In the genomic region with DNA sequence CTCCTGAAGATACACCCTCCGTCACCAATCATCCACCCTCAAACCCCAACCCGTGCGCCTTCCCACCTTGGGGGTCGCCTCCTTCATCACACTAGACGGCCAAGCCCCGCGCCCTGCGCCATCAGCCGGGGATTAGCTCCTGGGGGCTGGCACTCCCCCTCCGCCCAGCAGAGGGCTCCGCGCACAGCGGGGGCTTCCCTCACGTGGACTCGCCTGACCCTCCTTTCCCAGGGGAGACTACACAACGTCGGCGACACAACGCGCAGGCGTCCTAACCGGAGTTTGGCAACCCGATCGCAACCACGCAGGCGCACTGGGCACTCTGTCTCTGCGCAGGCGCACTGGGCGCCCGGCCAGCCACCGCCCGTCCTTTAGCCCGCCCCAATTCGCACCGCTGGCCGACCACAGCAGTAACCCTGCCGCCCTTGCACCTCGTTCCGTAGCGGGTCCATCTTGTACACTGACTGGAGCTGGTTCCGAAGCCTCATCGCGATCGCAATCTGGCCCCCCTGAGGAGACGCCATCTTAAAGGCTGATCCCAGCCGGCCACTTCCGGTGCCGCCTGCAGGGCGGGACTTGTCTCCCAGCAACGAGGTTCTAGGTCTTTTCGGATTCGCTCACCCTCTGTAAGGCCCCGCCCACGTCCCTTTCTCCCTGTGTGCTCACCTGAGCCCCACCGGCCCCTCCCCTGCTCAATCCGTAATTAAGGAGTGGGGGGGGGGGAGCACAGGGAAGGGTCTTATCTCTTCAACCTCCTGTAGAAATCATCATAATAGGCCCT, we compare ENCODE assay signal across 8 cellular contexts. TPM values are rescaled to one million over a fixed set of nuclear protein-coding genes. Genes with fewer than 3 reads are reported as not detected.
DNase-seq lines count a peak whose midpoint lies in the region; ATAC-seq and TF ChIP-seq lines count a peak whose summit lies in the region.

Gene PCGF1 (minus strand): TSS at position 551 of the 781 bp plus-strand sequence. CDS start 27 bp downstream, at position 524.

- H3K27ac Mint-ChIP-seq in Calu3 (ENCODE audit: unreplicated experiment) = peak within 1 kb of the TSS; percentile 100
- H3K27ac Mint-ChIP-seq in activated CD8-positive, alpha-beta memory T cell treated with anti-CD3 and anti-CD28 coated beads, Interleukin-2, amount 10 ng/mL, durations not matched to agents 7 days and 5 days = peak within 1 kb of the TSS; percentile 99

- peak within 1 kb of the TSS; percentile 99 for H3K9ac ChIP-seq in NT2/D1 (ENCODE audit: insufficient read length, low read depth)
- peak within 1 kb of the TSS; percentile 99 for H3K9ac ChIP-seq in endocrine pancreas (ENCODE audit: control insufficient read depth, insufficient read depth, low read length)

- no TSS peak for BruUV-seq in Calu3 (replicated peaks; lab: Mats Ljungman, UMichigan)

- H3K4me1 ChIP-seq in NT2/D1 (ENCODE audit: insufficient read depth, insufficient read length) (peaks cover 7% of the 10 kb centered on the region), endocrine pancreas (ENCODE audit: control insufficient read depth, insufficient read depth, low read length) (peaks cover 3% of the 10 kb centered on the region)

- ATAC-seq in GM21381 (IDR thresholded peaks at IDR 0.05; ENCODE audit: unreplicated experiment) = peak; percentile 87
- ATAC-seq in activated CD8-positive, alpha-beta memory T cell treated with anti-CD3 and anti-CD28 coated beads, Interleukin-2, amount 10 ng/mL, durations not matched to agents 7 days and 5 days = peak; percentile 88

- no peak for TF ChIP-seq CTCF in Calu3 (IDR thresholded peaks at IDR 0.05; ENCODE audit: unreplicated experiment)

- CTCF ChIA-PET in Calu3 (lab: Charles Lee) = interaction anchor here (0.7 to 1.7 kb wide), 5 partner anchors 18 to 29 kb away, joined by 3 to 6 read pairs (median 3); partner anchors contain the start of genes CCDC142 and TTC31
- CTCF ChIA-PET in activated CD8-positive, alpha-beta memory T cell treated with anti-CD3 and anti-CD28 coated beads, Interleukin-2, amount 10 ng/mL, durations not matched to agents 7 days and 5 days (lab: Charles Lee) = interaction anchor here (0.9 to 2.5 kb wide), 10 partner anchors 8 to 82 kb away, joined by 3 to 14 read pairs (median 4); partner anchors contain the start of genes CCDC142, INO80B, MRPL53 and TTC31

- intact Hi-C loops in Calu3 (cut with micrococcal nuclease; ENCODE audit: unreplicated experiment) = loop anchor here (2.0 kb wide), 1 partner anchor 21 kb away; the partner anchor contains the start of genes AUP1 and HTRA2

- H3K4me1 Mint-ChIP-seq in Calu3 (ENCODE audit: low read depth, unreplicated experiment) = peaks cover 27% of the 10 kb centered on the region
- peaks cover 59% of the 10 kb centered on the region for H3K4me1 Mint-ChIP-seq in activated CD8-positive, alpha-beta memory T cell treated with anti-CD3 and anti-CD28 coated beads, Interleukin-2, amount 10 ng/mL, durations not matched to agents 7 days and 5 days

- H3K36me3 ChIP-seq in NT2/D1 (ENCODE audit: insufficient read depth, insufficient read length, low read length) (peaks cover 18% of the 10 kb centered on the region), endocrine pancreas (ENCODE audit: control insufficient read depth, insufficient read depth, low read length) (no peaks in the 10 kb centered on the region)

- peaks cover 39% of the 10 kb centered on the region for H3K27me3 ChIP-seq in NT2/D1 (ENCODE audit: insufficient read depth, insufficient read length)
- no peaks in the 10 kb centered on the region for H3K27me3 ChIP-seq in endocrine pancreas (ENCODE audit: control insufficient read depth, insufficient read depth, low read length)

- peaks cover 50% of the 10 kb centered on the region for H3K36me3 Mint-ChIP-seq in Calu3 (ENCODE audit: insufficient read depth, unreplicated experiment)
- peaks cover 10% of the 10 kb centered on the region for H3K36me3 Mint-ChIP-seq in activated CD8-positive, alpha-beta memory T cell treated with anti-CD3 and anti-CD28 coated beads, Interleukin-2, amount 10 ng/mL, durations not matched to agents 7 days and 5 days

- DNase-seq in Calu3 (peak; percentile 98), HUDEP-2 (lab: John Stamatoyannopoulos, UW; ENCODE audit: unreplicated experiment in 76 of 76) (peak; percentile 54 to 99 (median 93)), NT2/D1 (ENCODE audit: low read depth, low spot score) (peak; percentile 97), mesenteric fat pad (ENCODE audit: low spot score) (peak; percentile 98)
- DNase-seq in activated CD8-positive, alpha-beta memory T cell treated with anti-CD3 and anti-CD28 coated beads, Interleukin-2, amount 10 ng/mL, durations not matched to agents 7 days and 5 days = peak; percentile 99
- DNase-seq in stimulated activated CD8-positive, alpha-beta memory T cell treated with anti-CD3 and anti-CD28 coated beads, Interleukin-15, amount 100 ng/mL, for 24 hours (ENCODE audit: low read depth) = peak; percentile 95

- H3K9me3 Mint-ChIP-seq in Calu3 (ENCODE audit: low read depth, unreplicated experiment) = no peaks in the 10 kb centered on the region
- no peaks in the 10 kb centered on the region for H3K9me3 Mint-ChIP-seq in activated CD8-positive, alpha-beta memory T cell treated with anti-CD3 and anti-CD28 coated beads, Interleukin-2, amount 10 ng/mL, durations not matched to agents 7 days and 5 days (ENCODE audit: low read depth)

- H3K9me3 ChIP-seq in NT2/D1 (ENCODE audit: insufficient read depth, low read length) (no peaks in the 10 kb centered on the region), endocrine pancreas (ENCODE audit: control insufficient read depth, low read length) (no peaks in the 10 kb centered on the region)

- peaks cover 38% of the 10 kb centered on the region for H3K27me3 Mint-ChIP-seq in Calu3 (ENCODE audit: unreplicated experiment)
- peaks cover 24% of the 10 kb centered on the region for H3K27me3 Mint-ChIP-seq in activated CD8-positive, alpha-beta memory T cell treated with anti-CD3 and anti-CD28 coated beads, Interleukin-2, amount 10 ng/mL, durations not matched to agents 7 days and 5 days

- H3K4me3 ChIP-seq in NT2/D1 (ENCODE audit: insufficient read length, low read depth) (peak within 1 kb of the TSS; percentile 88), endocrine pancreas (ENCODE audit: control insufficient read depth, insufficient read depth, low read length) (peak within 1 kb of the TSS; percentile 74)

- peak within 1 kb of the TSS; percentile 97 for H3K4me3 Mint-ChIP-seq in Calu3 (ENCODE audit: low read depth, unreplicated experiment)
- peak within 1 kb of the TSS; percentile 90 for H3K4me3 Mint-ChIP-seq in activated CD8-positive, alpha-beta memory T cell treated with anti-CD3 and anti-CD28 coated beads, Interleukin-2, amount 10 ng/mL, durations not matched to agents 7 days and 5 days

RNA-seq across cellular contexts. Expression of gene PCGF1, which starts in this region (rescaled TPM):
- total RNA-seq in Calu3 (2022) = 25.9 TPM in 2 replicates
- 10 to 100 TPM; 15.5 to 34.0 TPM for total RNA-seq in activated CD8-positive, alpha-beta memory T cell treated with anti-CD3 and anti-CD28 coated beads, Interleukin-2, amount 10 ng/mL, durations not matched to agents 7 days and 5 days
- total RNA-seq in mesenteric fat pad = 22.1 TPM

Comparison
In these comparisons a context has a peak if more than half of its experiments do, and no peak if none do; other contexts are left out.
1. Peak in every context shown above with its lines: DNase-seq, ATAC-seq and H3K4me3 ChIP-seq.